ENCODE assay signal across 8 cellular contexts in the genomic region with DNA sequence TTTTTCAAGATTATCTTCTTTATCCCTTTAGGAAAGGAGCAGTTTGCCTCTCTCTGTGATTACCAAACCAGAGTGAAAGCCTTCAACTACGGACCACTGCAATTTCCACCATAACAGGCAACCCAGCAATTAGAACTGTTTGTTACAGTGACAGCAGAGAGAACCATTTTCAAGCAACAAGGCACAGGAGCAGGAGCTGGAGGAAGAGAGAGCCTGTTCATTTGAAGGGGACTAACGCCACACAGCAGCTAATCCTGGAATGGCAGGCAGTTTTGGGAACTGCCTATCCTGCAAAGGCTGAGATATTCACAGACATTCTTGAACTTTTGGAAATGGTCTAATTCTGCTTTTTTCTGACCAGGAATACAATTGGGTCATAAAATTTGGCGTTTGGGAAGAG.
DNase-seq lines count a peak whose midpoint lies in the region; ATAC-seq and TF ChIP-seq lines count a peak whose summit lies in the region.

No MANE protein-coding gene starts in this region.

- H4K20me1 ChIP-seq in osteoblast (ENCODE audit: insufficient read depth, low read length): no peaks in the 10 kb centered on the region

- no peak overlapping the region for H3K4me2 ChIP-seq in osteoblast (ENCODE audit: insufficient read depth, low read length)

- H3K36me3 ChIP-seq in HAP-1 (replicated peaks) (no peaks in the 10 kb centered on the region), osteoblast (ENCODE audit: insufficient read depth, low read length) (no peaks in the 10 kb centered on the region)

- no peak overlapping the region for H2AFZ ChIP-seq in osteoblast (ENCODE audit: low read length)

- peak; percentile 51 to 58 for DNase-seq in HAP-1 (ENCODE audit: low spot score in 2 of 2)
- DNase-seq in NCI-H446 (lab: John Stamatoyannopoulos, UW): peak; percentile 21 to 67
- peak; percentile 3 for DNase-seq in dermis blood vessel endothelial cell
- no peak for DNase-seq in osteoblast (ENCODE audit: insufficient read length, low spot score, missing footprints)
- no peak for DNase-seq in activated CD4-positive, alpha-beta T cell treated with anti-CD3 and anti-CD28 coated beads, Interleukin-2, amount 50 U/mL, for 48 hours
- DNase-seq in activated CD4-positive, alpha-beta T cell treated with anti-CD3 and anti-CD28 coated beads for 48 hours: no peak
- no peak for DNase-seq in GM19238 (ENCODE audit: insufficient read length, low spot score)

- H3K9me3 ChIP-seq in HAP-1 (no peaks in the 10 kb centered on the region), osteoblast (ENCODE audit: low read depth, low read length) (no peaks in the 10 kb centered on the region)

- in situ Hi-C loops in HAP-1 (cut with MboI; ENCODE audit: low sequenced_read_pairs): no loop called here

- H3K27ac ChIP-seq in osteoblast (ENCODE audit: low read depth, low read length): no peak overlapping the region

- ATAC-seq in HG03378 (IDR thresholded peaks at IDR 0.05; ENCODE audit: unreplicated experiment): no peak

- H3K27me3 ChIP-seq in HAP-1 (ENCODE audit: low read depth): no peaks in the 10 kb centered on the region
- no peaks in the 10 kb centered on the region for H3K27me3 ChIP-seq in osteoblast (ENCODE audit: insufficient read depth, low read length)

- no peaks in the 10 kb centered on the region for H3K79me2 ChIP-seq in osteoblast (ENCODE audit: insufficient read depth, low read length)

- H3K4me1 ChIP-seq in HAP-1 (peaks cover 13% of the 10 kb centered on the region), osteoblast (ENCODE audit: insufficient read depth, low read length) (no peaks in the 10 kb centered on the region)

- peak; percentile 23 for TF ChIP-seq CTCF in osteoblast (IDR thresholded peaks at IDR 0.05; ENCODE audit: extremely low read depth, low read depth, low read length)

- H3K4me3 ChIP-seq in HAP-1 (no peak overlapping the region), osteoblast (ENCODE audit: insufficient read depth, low read length) (no peak overlapping the region)

Comparison
In these comparisons a context has a peak if more than half of its experiments do, and no peak if none do; other contexts are left out.
1. DNase-seq: peak in HAP-1 (2 of 2), NCI-H446 (2 of 2) and dermis blood vessel endothelial cell (single experiment); none in osteoblast (single experiment), activated CD4-positive, alpha-beta T cell treated with anti-CD3 and anti-CD28 coated beads, Interleukin-2, amount 50 U/mL, for 48 hours (0 of 2), activated CD4-positive, alpha-beta T cell treated with anti-CD3 and anti-CD28 coated beads for 48 hours (single experiment) and GM19238 (single experiment).